Comparison of ENCODE assay signal across 14 cellular contexts in the genomic region with DNA sequence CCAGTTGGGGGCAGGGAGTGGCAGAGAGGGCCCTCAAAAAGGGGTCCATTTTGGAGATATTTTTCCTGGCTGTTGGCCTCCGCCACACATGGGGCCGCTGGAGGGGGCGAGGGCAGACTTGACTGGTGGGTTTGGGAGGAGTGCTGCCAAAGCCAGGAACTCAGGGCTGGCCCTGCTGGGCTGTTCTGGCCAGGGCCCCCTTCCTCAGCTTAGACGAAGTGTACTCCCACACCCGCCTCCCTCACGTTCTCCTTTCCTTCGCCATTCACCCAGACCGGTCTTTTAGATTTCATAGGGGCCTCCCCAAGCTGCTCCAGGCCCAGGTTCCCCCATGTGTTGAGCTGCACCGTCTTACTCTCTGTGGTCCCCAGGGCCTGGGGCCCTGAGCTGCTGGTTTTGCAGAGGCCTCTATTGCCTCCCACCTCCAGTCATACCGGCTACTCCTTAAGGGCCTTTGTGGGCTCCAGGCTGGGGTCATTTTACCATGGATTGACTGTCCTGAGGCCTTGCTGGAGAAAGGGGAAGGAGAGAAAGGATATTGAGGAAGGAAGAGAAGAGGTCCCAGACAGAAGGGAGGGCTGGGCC. TPM values are rescaled to one million over a fixed set of nuclear protein-coding genes. Genes with fewer than 3 reads are reported as not detected.
DNase-seq lines count a peak whose midpoint lies in the region; ATAC-seq and TF ChIP-seq lines count a peak whose summit lies in the region.
"Had no signal": no experiment of that assay in that cellular context is flagged by ENCODE, and none has a peak within 500 bp of the region (broad histone marks: within the 10 kb centered on the region; RNA-seq: fewer than 3 reads in every experiment).

No MANE protein-coding gene starts in this region.

- H3K4me3 Mint-ChIP-seq in T-helper 2 cell treated with Interferon-gamma antibody and Interleukin-4, amounts not matched to agents 5 μg/mL and 100 μg/mL, for 36 hours, result no peak overlapping the region
- H3K4me3 Mint-ChIP-seq in activated CD8-positive, alpha-beta T cell treated with anti-CD3 and anti-CD28 coated beads, Interleukin-2, amount 10 ng/mL, durations not matched to agents 7 days and 5 days, result no peak overlapping the region

- H3K27ac ChIP-seq in ACC112 (ENCODE audit: low read depth, low read length) (peak overlapping the region; percentile 95; the same call in 1 of the 2 replicates), IMR-90 (ENCODE audit: insufficient read depth, low read length) (no peak overlapping the region), osteoblast (ENCODE audit: low read depth, low read length) (no peak overlapping the region)

- H2AK9ac ChIP-seq in IMR-90 (replicated peaks; ENCODE audit: low read depth, low read length, poor library complexity), result no peak overlapping the region

- no peak overlapping the region for H4K8ac ChIP-seq in IMR-90 (ENCODE audit: low read depth in 2 of 2, low read length in 2 of 2)

- no peak for TF ChIP-seq RAD21 in IMR-90 (IDR thresholded peaks at IDR 0.05; ENCODE audit: low read length)

- no peak overlapping the region for H3K9ac ChIP-seq in IMR-90 (ENCODE audit: low read depth, low read length)

- peak overlapping the region; percentile 53 for H2AK5ac ChIP-seq in IMR-90 (ENCODE audit: low read depth, low read length)

- intact Hi-C loops in IMR-90 (cut with micrococcal nuclease), result loop anchor here (5.0 kb wide), 1 partner anchor 43 kb away; no protein-coding TSS in a partner anchor

- in situ Hi-C loops in IMR-90 (cut with MboI; ENCODE audit: low sequenced_read_pairs), result no loop called here

- peaks cover 52% of the 10 kb centered on the region for H3K27me3 Mint-ChIP-seq in T-helper 2 cell treated with Interferon-gamma antibody and Interleukin-4, amounts not matched to agents 5 μg/mL and 100 μg/mL, for 36 hours (ENCODE audit: low read depth)
- H3K27me3 Mint-ChIP-seq in activated CD8-positive, alpha-beta T cell treated with anti-CD3 and anti-CD28 coated beads, Interleukin-2, amount 10 ng/mL, durations not matched to agents 7 days and 5 days (ENCODE audit: low read depth), result peaks cover 52% of the 10 kb centered on the region

- TF ChIP-seq CTCF in IMR-90 (conservative IDR thresholded peaks at IDR 0.05; ENCODE audit: low read depth, low read length) (no peak), epithelial cell of esophagus (IDR thresholded peaks at IDR 0.05; ENCODE audit: insufficient read depth, low read depth, low read length, missing control alignments) (no peak), osteoblast (IDR thresholded peaks at IDR 0.05; ENCODE audit: extremely low read depth, low read depth, low read length) (no peak)

- peak overlapping the region; percentile 60; the same call in 1 of the 2 replicates for H4K91ac ChIP-seq in IMR-90 (ENCODE audit: insufficient read depth, low read depth, low read length)

- no TSS peak for BruUV-seq in IMR-90 (replicated peaks; lab: Mats Ljungman, UMichigan)

- dilution Hi-C loops in IMR-90 (cut with HindIII; ENCODE audit: low sequenced_read_pairs, unreplicated experiment), result no loop called here

- CTCF ChIA-PET in IMR-90 (lab: Yijun Ruan, JAX), result no interaction called here
- CTCF ChIA-PET in activated CD8-positive, alpha-beta T cell treated with anti-CD3 and anti-CD28 coated beads, Interleukin-2, amount 10 ng/mL, durations not matched to agents 7 days and 5 days (lab: Charles Lee), result interaction anchor here (4.8 kb wide), 1 partner anchor 12 kb away, joined by 30 read pairs; no protein-coding TSS in a partner anchor

- no CpG with 5 or more reads among the region's 10 CpGs for WGBS in IMR-90 (ENCODE audit: extremely low coverage in 2 of 2, insufficient read length in 1 of 2), 2 experiments

- no peak overlapping the region for H3K56ac ChIP-seq in IMR-90 (ENCODE audit: extremely low read depth, insufficient read depth, low read length)

- no peak overlapping the region for H2AFZ ChIP-seq in ACC112 (ENCODE audit: low read length, unreplicated experiment)
- no peak overlapping the region for H2AFZ ChIP-seq in IMR-90 (replicated peaks; ENCODE audit: low read length, poor library complexity)
- H2AFZ ChIP-seq in osteoblast (ENCODE audit: low read length), result no peak overlapping the region

- peak overlapping the region; percentile 63 for H3K4me3 ChIP-seq in ACC112 (ENCODE audit: low read depth, low read length)
- H3K4me3 ChIP-seq in IMR-90 (ENCODE audit: insufficient read depth, low read depth, low read length), result no peak overlapping the region
- peak overlapping the region; percentile 61 for H3K4me3 ChIP-seq in epithelial cell of esophagus (ENCODE audit: low read length)
- H3K4me3 ChIP-seq in osteoblast (ENCODE audit: insufficient read depth, low read length), result no peak overlapping the region

- H3K79me2 ChIP-seq in ACC112 (ENCODE audit: control insufficient read depth, insufficient read depth, low read length, unreplicated experiment), result no peaks in the 10 kb centered on the region
- no peaks in the 10 kb centered on the region for H3K79me2 ChIP-seq in osteoblast (ENCODE audit: insufficient read depth, low read length)

- peak overlapping the region; percentile 46; the same call in 1 of the 3 replicates for H2BK15ac ChIP-seq in IMR-90 (ENCODE audit: low read depth, low read length)

- H3K4me1 ChIP-seq in ACC112 (ENCODE audit: control insufficient read depth, insufficient read depth, low read length, unreplicated experiment) (peaks cover 74% of the 10 kb centered on the region), IMR-90 (ENCODE audit: control insufficient read depth, insufficient read depth, low read length) (peaks cover 23% of the 10 kb centered on the region), osteoblast (ENCODE audit: insufficient read depth, low read length) (peaks cover 63% of the 10 kb centered on the region)

- H3K27me3 ChIP-seq in ACC112 (ENCODE audit: insufficient read depth, low read length) (no peaks in the 10 kb centered on the region), IMR-90 (ENCODE audit: control insufficient read depth, insufficient read depth, low read length) (no peaks in the 10 kb centered on the region), osteoblast (ENCODE audit: insufficient read depth, low read length) (no peaks in the 10 kb centered on the region)

- H3K14ac ChIP-seq in IMR-90 (replicated peaks; ENCODE audit: low read depth, low read length), result 0 out of 2 replicates have a peak overlapping the region, but pooled peaks have one; percentile 8

- H4K20me1 ChIP-seq in IMR-90 (ENCODE audit: insufficient read depth, low read length), result no peaks in the 10 kb centered on the region
- H4K20me1 ChIP-seq in osteoblast (ENCODE audit: insufficient read depth, low read length), result no peaks in the 10 kb centered on the region

- H3K9me1 ChIP-seq in IMR-90 (ENCODE audit: insufficient read depth, low read length), result peaks cover 28% of the 10 kb centered on the region

- no peak overlapping the region for H4K5ac ChIP-seq in IMR-90 (ENCODE audit: low read depth, low read length)

- H3K4ac ChIP-seq in IMR-90 (ENCODE audit: low read depth, low read length), result peak overlapping the region; percentile 52

- H3K23ac ChIP-seq in IMR-90 (ENCODE audit: low read depth, low read length), result no peak overlapping the region; the same call in 1 of the 2 replicates

- no peak overlapping the region for H2BK5ac ChIP-seq in IMR-90 (ENCODE audit: low read depth, low read length, poor library complexity, severe bottlenecking)

- POLR2A ChIA-PET in IMR-90 (lab: Charles Lee; ENCODE audit: unreplicated experiment), result no interaction called here
- POLR2A ChIA-PET in activated CD8-positive, alpha-beta T cell treated with anti-CD3 and anti-CD28 coated beads, Interleukin-2, amount 10 ng/mL, durations not matched to agents 7 days and 5 days (lab: Charles Lee), result no interaction called here

- no peak for DNase-seq in IMR-90
- DNase-seq in epithelial cell of esophagus (ENCODE audit: low read depth), result no peak
- DNase-seq in osteoblast (ENCODE audit: insufficient read length, low spot score, missing footprints), result peak; percentile 83
- no peak for DNase-seq in T-helper 2 cell treated with Interferon-gamma antibody and Interleukin-4, amounts not matched to agents 5 μg/mL and 100 μg/mL, for 36 hours (ENCODE audit: low spot score)
- DNase-seq in NCI-H1436 (lab: John Stamatoyannopoulos, UW), result no peak
- DNase-seq in activated CD8-positive, alpha-beta T cell treated with anti-CD3 and anti-CD28 coated beads, Interleukin-2, amount 10 ng/mL, durations not matched to agents 7 days and 5 days, result no peak
- DNase-seq in NCI-H187 (lab: John Stamatoyannopoulos, UW), result no peak
- DNase-seq: activated T-cell treated with anti-CD3 and anti-CD28 coated beads, Interleukin-2, amount 50 U/mL, for 48 hours; DMS153; NCI-H2171; SHP77 treated with DMSO at 0.1 percent for 48 hours had no signal

- H2BK20ac ChIP-seq in IMR-90 (ENCODE audit: low read depth, low read length), result 0 out of 2 replicates have a peak overlapping the region, but pooled peaks have one; percentile 37

- H3K9me3 Mint-ChIP-seq in T-helper 2 cell treated with Interferon-gamma antibody and Interleukin-4, amounts not matched to agents 5 μg/mL and 100 μg/mL, for 36 hours, result no peaks in the 10 kb centered on the region
- no peaks in the 10 kb centered on the region for H3K9me3 Mint-ChIP-seq in activated CD8-positive, alpha-beta T cell treated with anti-CD3 and anti-CD28 coated beads, Interleukin-2, amount 10 ng/mL, durations not matched to agents 7 days and 5 days (ENCODE audit: insufficient read depth)

- no peaks in the 10 kb centered on the region for H3K9me3 ChIP-seq in IMR-90 (ENCODE audit: control insufficient read depth, insufficient read depth, low read length)
- no peaks in the 10 kb centered on the region for H3K9me3 ChIP-seq in osteoblast (ENCODE audit: low read depth, low read length)

- peak overlapping the region; percentile 57 for H2BK120ac ChIP-seq in IMR-90 (ENCODE audit: low read depth, low read length)

- no peak for ATAC-seq in IMR-90 (ENCODE audit: low read depth)
- ATAC-seq in activated CD8-positive, alpha-beta T cell treated with anti-CD3 and anti-CD28 coated beads, Interleukin-2, amount 10 ng/mL, durations not matched to agents 7 days and 5 days, result no peak
- ATAC-seq: HepG2 had no signal

- TF ChIP-seq POLR2A in IMR-90 (IDR thresholded peaks at IDR 0.05; ENCODE audit: low read depth, low read length), result no peak

- H3K27ac Mint-ChIP-seq in T-helper 2 cell treated with Interferon-gamma antibody and Interleukin-4, amounts not matched to agents 5 μg/mL and 100 μg/mL, for 36 hours, result no peak overlapping the region
- H3K27ac Mint-ChIP-seq in activated CD8-positive, alpha-beta T cell treated with anti-CD3 and anti-CD28 coated beads, Interleukin-2, amount 10 ng/mL, durations not matched to agents 7 days and 5 days, result no peak overlapping the region

- H3K36me3 ChIP-seq in ACC112 (ENCODE audit: insufficient read depth, low read length) (no peaks in the 10 kb centered on the region), IMR-90 (ENCODE audit: control insufficient read depth, insufficient read depth, low read length) (no peaks in the 10 kb centered on the region), osteoblast (ENCODE audit: insufficient read depth, low read length) (no peaks in the 10 kb centered on the region)

- H3K4me2 ChIP-seq in IMR-90 (ENCODE audit: low read depth, low read length) (no peak overlapping the region), osteoblast (ENCODE audit: insufficient read depth, low read length) (no peak overlapping the region)

- peaks cover 0 to 17% of the 10 kb centered on the region in 2 experiments; a peak in 2 of 4 replicates for H3K79me1 ChIP-seq in IMR-90 (ENCODE audit: low read depth in 1 of 2, low read length in 2 of 2)

- H3K4me1 Mint-ChIP-seq in T-helper 2 cell treated with Interferon-gamma antibody and Interleukin-4, amounts not matched to agents 5 μg/mL and 100 μg/mL, for 36 hours (ENCODE audit: low read depth), result no peaks in the 10 kb centered on the region
- no peaks in the 10 kb centered on the region for H3K4me1 Mint-ChIP-seq in activated CD8-positive, alpha-beta T cell treated with anti-CD3 and anti-CD28 coated beads, Interleukin-2, amount 10 ng/mL, durations not matched to agents 7 days and 5 days (ENCODE audit: low read depth)

- H3K18ac ChIP-seq in IMR-90 (ENCODE audit: low read depth, low read length), result no peak overlapping the region

- H3K36me3 Mint-ChIP-seq in T-helper 2 cell treated with Interferon-gamma antibody and Interleukin-4, amounts not matched to agents 5 μg/mL and 100 μg/mL, for 36 hours (ENCODE audit: low read depth), result no peaks in the 10 kb centered on the region
- no peaks in the 10 kb centered on the region for H3K36me3 Mint-ChIP-seq in activated CD8-positive, alpha-beta T cell treated with anti-CD3 and anti-CD28 coated beads, Interleukin-2, amount 10 ng/mL, durations not matched to agents 7 days and 5 days (ENCODE audit: low read depth)

RNA-seq across cellular contexts. Expression of a gene that starts 1.3 kb away (rescaled TPM):
- total RNA-seq in IMR-90 (2012; rRNA removed), result 0.54 and 1.4 TPM in 2 replicates
- polyA plus RNA-seq in IMR-90 (2012; rRNA removed), result 1.4 and 1.7 TPM in 2 replicates
- polyA plus RNA-seq in IMR-90 (2012; cell fraction: cytosol; rRNA removed), result 2.5 and 3.4 TPM in 2 replicates
- 0.60 and 1.7 TPM in 2 replicates for polyA plus RNA-seq in IMR-90 (2012; cell fraction: nucleus; rRNA removed; ENCODE audit: low replicate concordance)
- total RNA-seq in osteoblast, result 20.9 and 27.9 TPM in 2 replicates
- 10 to 100 TPM; 14.4 to 14.7 TPM for total RNA-seq in activated CD8-positive, alpha-beta T cell treated with anti-CD3 and anti-CD28 coated beads, Interleukin-2, amount 10 ng/mL, durations not matched to agents 7 days and 5 days
- total RNA-seq: HepG2 had no signal

RNA-seq across cellular contexts. Expression of a gene that starts 40.1 kb away (rescaled TPM):
- total RNA-seq in IMR-90 (2012; rRNA removed), result not detected in 2 replicates
- 0.06 TPM in 1 of 2 replicates, not detected in the other for polyA plus RNA-seq in IMR-90 (2012; rRNA removed)
- 0.01 TPM in 1 of 2 replicates, not detected in the other for polyA plus RNA-seq in IMR-90 (2012; cell fraction: cytosol; rRNA removed)
- polyA plus RNA-seq in IMR-90 (2012; cell fraction: nucleus; rRNA removed; ENCODE audit: low replicate concordance), result 0.03 TPM in 1 of 2 replicates, not detected in the other
- total RNA-seq in osteoblast, result under 0.01 and 0.36 TPM in 2 replicates
- 1 to 10 TPM; 1.1 TPM for total RNA-seq in activated CD8-positive, alpha-beta T cell treated with anti-CD3 and anti-CD28 coated beads, Interleukin-2, amount 10 ng/mL, durations not matched to agents 7 days and 5 days
- total RNA-seq: HepG2, progenitor cell of endocrine pancreas had no signal
- polyA plus RNA-seq: HepG2 had no signal

RNA-seq across cellular contexts. Expression of a gene that starts 42.5 kb away (rescaled TPM):
- total RNA-seq in IMR-90 (2012; rRNA removed) (0.54 and 0.56 TPM in 2 replicates), osteoblast (0.59 and 0.72 TPM in 2 replicates)
- 3.4 TPM in 2 replicates for polyA plus RNA-seq in IMR-90 (2012; rRNA removed)
- polyA plus RNA-seq in IMR-90 (2012; cell fraction: cytosol; rRNA removed), result 1.2 and 2.4 TPM in 2 replicates
- 14.7 and 18.0 TPM in 2 replicates for polyA plus RNA-seq in IMR-90 (2012; cell fraction: nucleus; rRNA removed; ENCODE audit: low replicate concordance)
- not detected for total RNA-seq in activated CD8-positive, alpha-beta T cell treated with anti-CD3 and anti-CD28 coated beads, Interleukin-2, amount 10 ng/mL, durations not matched to agents 7 days and 5 days

RNA-seq across cellular contexts. Expression of a gene that starts 57.0 kb away (rescaled TPM):
- under 0.01 TPM in 2 replicates for total RNA-seq in IMR-90 (2012; rRNA removed)
- polyA plus RNA-seq in IMR-90 (2012; rRNA removed), result 0.05 and 0.29 TPM in 2 replicates
- 0.17 and 0.21 TPM in 2 replicates for polyA plus RNA-seq in IMR-90 (2012; cell fraction: cytosol; rRNA removed)
- polyA plus RNA-seq in IMR-90 (2012; cell fraction: nucleus; rRNA removed; ENCODE audit: low replicate concordance), result 0.09 and 0.13 TPM in 2 replicates
- 0.29 TPM in 1 of 2 replicates, not detected in the other for total RNA-seq in osteoblast
- under 1 TPM; 0.29 to 0.42 TPM for total RNA-seq in activated CD8-positive, alpha-beta T cell treated with anti-CD3 and anti-CD28 coated beads, Interleukin-2, amount 10 ng/mL, durations not matched to agents 7 days and 5 days
- total RNA-seq: HepG2, progenitor cell of endocrine pancreas had no signal
- polyA plus RNA-seq: HepG2 had no signal

Comparison
In these comparisons a context has a peak if more than half of its experiments do, and no peak if none do; other contexts are left out.
1. H3K4me3 ChIP-seq: peak in ACC112 (single experiment) and epithelial cell of esophagus (single experiment); none in IMR-90 (single experiment) and osteoblast (single experiment).